ENCODE assay signal across 8 cellular contexts in genomic region chr11:126355926-126356897, GRCh38. TPM values are rescaled to one million over a fixed set of nuclear protein-coding genes. Genes with fewer than 3 reads are reported as not detected.
DNase-seq lines count a peak whose midpoint lies in the region; ATAC-seq, FAIRE-seq and TF ChIP-seq lines count a peak whose summit lies in the region.

No MANE protein-coding gene starts in this region.

- ATAC-seq in HG03095 (IDR thresholded peaks at IDR 0.05; ENCODE audit: unreplicated experiment) = peak; percentile 4
- peak; percentile 15 for ATAC-seq in T-helper 17 cell

- peak overlapping the region; percentile 72; the same call in 1 of the 2 replicates for H2BK15ac ChIP-seq in H1 (ENCODE audit: low read length)

- H3K36me3 ChIP-seq in H1 (ENCODE audit: control insufficient read depth in 2 of 4, insufficient read depth in 4 of 4, low read length in 3 of 4) = peaks cover 0 to 3% (median under 1%) of the 10 kb centered on the region in 4 experiments; a peak in 1 of 8 replicates
- H3K36me3 ChIP-seq in testis (ENCODE audit: low read depth, missing control alignments) = no peaks in the 10 kb centered on the region

- peak overlapping the region; percentile 24; the same call in 1 of the 2 replicates for H2AK5ac ChIP-seq in H1 (ENCODE audit: low read depth, low read length)

- H3K27me3 ChIP-seq in H1 (replicated peaks in 1 of 4; ENCODE audit: control insufficient read depth in 3 of 4, extremely low read depth in 1 of 4, insufficient read depth in 3 of 4, low read length in 3 of 4) = no peaks in the 10 kb centered on the region
- no peaks in the 10 kb centered on the region for H3K27me3 ChIP-seq in testis

- H3K9me3 ChIP-seq in T-helper 17 cell (ENCODE audit: control insufficient read depth, low read length, poor library complexity, severe bottlenecking) = no peaks in the 10 kb centered on the region
- H3K9me3 ChIP-seq in H1 (ENCODE audit: insufficient read depth in 2 of 2, low read depth in 1 of 2, low read length in 1 of 2) = no peaks in the 10 kb centered on the region
- no peaks in the 10 kb centered on the region for H3K9me3 ChIP-seq in testis

- H3K4me3 ChIP-seq in H1 (ENCODE audit: extremely low read depth in 1 of 4, insufficient read depth in 2 of 4, low read depth in 3 of 4, low read length in 4 of 4) = peak overlapping the region; percentile 49 to 99 (median 71)
- peak overlapping the region; percentile 68 to 79 for H3K4me3 ChIP-seq in testis

- TF ChIP-seq POLR2A in H1 (IDR thresholded peaks at IDR 0.05; ENCODE audit: control extremely low read depth in 1 of 2, low read depth in 2 of 2, low read length in 2 of 2) (no peak), testis (IDR thresholded peaks at IDR 0.05) (no peak)

- H2BK5ac ChIP-seq in H1 (ENCODE audit: low read depth, low read length) = no peak overlapping the region

- peaks cover 0 to 2% of the 10 kb centered on the region in 2 experiments for H4K20me1 ChIP-seq in H1 (replicated peaks in 1 of 2; ENCODE audit: control insufficient read depth in 1 of 2, insufficient read depth in 2 of 2, low read length in 2 of 2)

- no peak overlapping the region for H2BK120ac ChIP-seq in H1 (replicated peaks; ENCODE audit: low read depth, low read length)

- no peak overlapping the region for H2BK20ac ChIP-seq in H1 (ENCODE audit: low read length)

- no peaks in the 10 kb centered on the region for H3K36me3 Mint-ChIP-seq in T-helper 17 cell (ENCODE audit: low read depth)

- TF ChIP-seq RAD21 in H1 (IDR thresholded peaks at IDR 0.05 in 1 of 2, conservative IDR thresholded peaks at IDR 0.05 in 1 of 2; ENCODE audit: low read depth in 2 of 2, low read length in 2 of 2) = no peak

- H3K18ac ChIP-seq in H1 (ENCODE audit: extremely low read depth, low read length) = peak overlapping the region; percentile 68; the same call in 1 of the 2 replicates

- H4K91ac ChIP-seq in H1 (replicated peaks; ENCODE audit: insufficient read length, low read length) = no peak overlapping the region

- peak overlapping the region; percentile 27; the same call in 1 of the 2 replicates for H2BK12ac ChIP-seq in H1 (ENCODE audit: low read depth, low read length)

- no peak overlapping the region for H3K56ac ChIP-seq in H1 (replicated peaks; ENCODE audit: insufficient read length, low read depth, low read length)

- H3K4me1 ChIP-seq in H1 (replicated peaks in 1 of 4; ENCODE audit: control insufficient read depth in 3 of 4, insufficient read depth in 4 of 4, low read length in 3 of 4) (peaks cover 3 to 24% (median 15%) of the 10 kb centered on the region in 4 experiments; a peak in 6 of 7 replicates), testis (peaks cover 66% of the 10 kb centered on the region)

- no peak overlapping the region for H3K4ac ChIP-seq in H1 (replicated peaks; ENCODE audit: insufficient read length, low read depth, low read length)

- peak overlapping the region in 3 of 4 experiments; percentile 25 to 80 (median 37); a peak in 3 of 7 replicates for H3K9ac ChIP-seq in H1 (replicated peaks in 1 of 4; ENCODE audit: extremely low read depth in 1 of 4, low read depth in 3 of 4, low read length in 3 of 4)

- no peak overlapping the region for H3K27ac Mint-ChIP-seq in T-helper 17 cell

- CTCF ChIA-PET in H1 (lab: Charles Lee; ENCODE audit: partially characterized antibody) = interaction anchor here (1.1 to 3.0 kb wide), 6 partner anchors 10 to 46 kb away, joined by 3 to 17 read pairs (median 4); no protein-coding TSS in a partner anchor

- 44% methylated on average over 26 of the region's 46 CpGs; no CpG with 5 or more reads in 1 of the 2 experiments for WGBS in H1 (ENCODE audit: extremely low coverage in 1 of 2, insufficient coverage in 1 of 2, insufficient read length in 1 of 2, insufficient replicate concordance in 2 of 2, low coverage in 1 of 2, low lambda C conversion rate in 2 of 2, missing lambda C conversion rate in 1 of 2), 2 experiments
- WGBS in testis, 2 donors = 1 to 3% methylated on average over 7 to 46 of the region's 46 CpGs

- no peak overlapping the region for H2AFZ ChIP-seq in H1 (ENCODE audit: low read length)

- H3K4me1 Mint-ChIP-seq in T-helper 17 cell = peaks cover 21% of the 10 kb centered on the region

- H3K79me1 ChIP-seq in H1 (ENCODE audit: low read depth, low read length) = peaks cover 9% of the 10 kb centered on the region; the same call in 1 of the 2 replicates

- no peak for TF ChIP-seq EP300 in H1 (IDR thresholded peaks at IDR 0.05; ENCODE audit: borderline replicate concordance in 1 of 2, low read depth in 2 of 2, low read length in 2 of 2)

- H4K5ac ChIP-seq in H1 (ENCODE audit: insufficient read length, low read depth, low read length) = no peak overlapping the region

- no peak for FAIRE-seq in H1 (lab: Jason Lieb, UNC)

- H3K4me3 Mint-ChIP-seq in T-helper 17 cell = peak overlapping the region; percentile 82

- no peak overlapping the region; the same call in 1 of the 2 replicates for H3K27ac ChIP-seq in H1 (ENCODE audit: low read depth, low read length)
- peak overlapping the region; percentile 87 for H3K27ac ChIP-seq in testis

- peak; percentile 36 for DNase-seq in stimulated activated CD4-positive, alpha-beta T cell treated with anti-CD3 and anti-CD28 coated beads, Interleukin-15, amount 100 ng/mL, for 24 hours
- no peak for DNase-seq in stimulated activated CD4-positive, alpha-beta T cell treated with anti-CD3 and anti-CD28 coated beads, Interleukin-2, amount 100 ng/mL, for 48 hours
- no peak for DNase-seq in T-helper 17 cell
- DNase-seq in H1 (ENCODE audit: low read depth in 1 of 2, low spot score in 2 of 2) = peak in 1 of 2 experiments; percentile 71
- peak; percentile 86 for DNase-seq in medulla oblongata (ENCODE audit: extremely low spot score)
- DNase-seq in testis = no peak
- DNase-seq in NCI-H2029 treated with DMSO at 0.1 percent for 48 hours (lab: John Stamatoyannopoulos, UW) = no peak

- peaks cover 13% of the 10 kb centered on the region for H3K23me2 ChIP-seq in H1 (ENCODE audit: low read depth, low read length)

- H3K4me2 ChIP-seq in H1 (ENCODE audit: insufficient read depth in 1 of 2, low read depth in 2 of 2, low read length in 2 of 2) = peak overlapping the region; percentile 92 to 95

- TF ChIP-seq CTCF in H1 (IDR thresholded peaks at IDR 0.05; ENCODE audit: control extremely low read depth in 1 of 3, insufficient read depth in 1 of 3, low read depth in 1 of 3, low read length in 3 of 3) (no peak), testis (IDR thresholded peaks at IDR 0.05) (no peak)

- H3K14ac ChIP-seq in H1 (ENCODE audit: insufficient read length) = no peak overlapping the region

- no peaks in the 10 kb centered on the region for H3K27me3 Mint-ChIP-seq in T-helper 17 cell

- POLR2A ChIA-PET in H1 (lab: Charles Lee; ENCODE audit: partially characterized antibody) = interaction anchor here (0.7 to 1.6 kb wide), 8 partner anchors 8 to 75 kb away, joined by 3 to 5 read pairs (median 4); partner anchors contain the start of gene DCPS

- peak overlapping the region; percentile 75 for H4K8ac ChIP-seq in H1 (ENCODE audit: extremely low read depth, insufficient read depth, low read length)

- H3K79me2 ChIP-seq in H1 (ENCODE audit: control insufficient read depth in 1 of 2, insufficient read depth in 2 of 2, low read length in 2 of 2) = peaks cover 0 to 38% of the 10 kb centered on the region in 2 experiments; a peak in 2 of 4 replicates

- no peak overlapping the region for H3K23ac ChIP-seq in H1 (ENCODE audit: insufficient read length)

- intact Hi-C loops in testis (cut with DNase I; ENCODE audit: low total_unique reads) = no loop called here

TF ChIP-seq in H1, 55 proteins besides CTCF, POLR2A, EP300 and RAD21:
- TF ChIP-seq KDM4A (IDR thresholded peaks at IDR 0.05; ENCODE audit: low read depth, low read length, severe bottlenecking) (peak; percentile 51), RBBP5 (IDR thresholded peaks at IDR 0.05; ENCODE audit: borderline replicate concordance, low read depth, low read length) (no peak)
- TF ChIP-seq, protein P1, sequence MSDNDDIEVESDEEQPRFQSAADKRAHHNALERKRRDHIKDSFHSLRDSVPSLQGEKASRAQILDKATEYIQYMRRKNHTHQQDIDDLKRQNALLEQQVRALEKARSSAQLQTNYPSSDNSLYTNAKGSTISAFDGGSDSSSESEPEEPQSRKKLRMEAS (IDR thresholded peaks at IDR 0.05) = peak; percentile 38; the same call in 1 of the 2 replicates

RNA-seq across cellular contexts. Expression of gene ST3GAL4, which starts 0.7 kb away (rescaled TPM):
- total RNA-seq in T-helper 17 cell (1 to 10 TPM; 3.0 to 4.8 TPM), testis (100 to 1,000 TPM; 212 to 221 TPM)
- 15.6 and 16.0 TPM in 2 replicates for total RNA-seq in H1 (2021; fragmentation: NEBNext Ultra II Directional; extraction: Animal tissue kit (Norgen Biotek cat#: 25700))
- polyA plus RNA-seq in H1 (2011; rRNA removed) (20.0 and 21.0 TPM in 2 replicates), testis (ENCODE audit: insufficient read depth, low read depth, low replicate concordance) (102 TPM)
- 18.8 TPM for polyA plus RNA-seq in H1 (2011; cell fraction: cytosol; rRNA removed)
- polyA plus RNA-seq in H1 (2011; cell fraction: nucleus; rRNA removed) = 27.9 TPM
- 12.9 to 18.6 TPM (median 15.3 TPM) in 4 replicates for polyA plus RNA-seq in H1 (2012, experiment 1 of 2)
- 18.2 TPM for polyA plus RNA-seq in H1 (2012, experiment 2 of 2)
- 12.5 TPM for polyA plus RNA-seq in H1 (2013, experiment 1 of 2)
- 12.9 TPM for polyA plus RNA-seq in H1 (2013, experiment 2 of 2)
- polyA minus RNA-seq in H1 (2011; rRNA and poly(A)+ RNA removed) = 15.7 and 16.0 TPM in 2 replicates
- polyA minus RNA-seq in H1 (2011; cell fraction: cytosol; rRNA and poly(A)+ RNA removed) = 5.8 TPM
- polyA minus RNA-seq in H1 (2011; cell fraction: nucleus; rRNA and poly(A)+ RNA removed) = 14.6 TPM

RNA-seq across cellular contexts. Expression of gene DCPS, which starts 52.4 kb away (rescaled TPM):
- total RNA-seq in T-helper 17 cell (10 to 100 TPM; 12.1 to 14.9 TPM), testis (10 to 100 TPM; 16.9 to 20.9 TPM)
- total RNA-seq in H1 (2021; fragmentation: NEBNext Ultra II Directional; extraction: Animal tissue kit (Norgen Biotek cat#: 25700)) = 24.6 and 24.8 TPM in 2 replicates
- polyA plus RNA-seq in H1 (2011; rRNA removed) (55.2 and 61.9 TPM in 2 replicates), testis (ENCODE audit: insufficient read depth, low read depth, low replicate concordance) (16.8 TPM)
- polyA plus RNA-seq in H1 (2011; cell fraction: cytosol; rRNA removed) = 44.4 TPM
- polyA plus RNA-seq in H1 (2011; cell fraction: nucleus; rRNA removed) = 28.9 TPM
- 28.4 to 32.8 TPM (median 30.1 TPM) in 4 replicates for polyA plus RNA-seq in H1 (2012, experiment 1 of 2)
- 31.6 TPM for polyA plus RNA-seq in H1 (2012, experiment 2 of 2)
- 18.1 TPM for polyA plus RNA-seq in H1 (2013, experiment 1 of 2)
- 19.4 TPM for polyA plus RNA-seq in H1 (2013, experiment 2 of 2)
- polyA minus RNA-seq in H1 (2011; rRNA and poly(A)+ RNA removed) = 17.7 and 19.4 TPM in 2 replicates
- 15.3 TPM for polyA minus RNA-seq in H1 (2011; cell fraction: cytosol; rRNA and poly(A)+ RNA removed)
- 11.9 TPM for polyA minus RNA-seq in H1 (2011; cell fraction: nucleus; rRNA and poly(A)+ RNA removed)

Comparison
In these comparisons a context has a peak if more than half of its experiments do, and no peak if none do; other contexts are left out.
1. DNase-seq: peak in stimulated activated CD4-positive, alpha-beta T cell treated with anti-CD3 and anti-CD28 coated beads, Interleukin-15, amount 100 ng/mL, for 24 hours (single experiment) and medulla oblongata (single experiment); none in stimulated activated CD4-positive, alpha-beta T cell treated with anti-CD3 and anti-CD28 coated beads, Interleukin-2, amount 100 ng/mL, for 48 hours (0 of 2), T-helper 17 cell (0 of 3), testis (single experiment) and NCI-H2029 treated with DMSO at 0.1 percent for 48 hours (single experiment).
2. RNA of gene ST3GAL4, which starts 0.7 kb away (total RNA-seq): 212 to 221 TPM in testis; 15.6 to 16.0 TPM in H1 and 3.0 to 4.8 TPM in T-helper 17 cell; every median in the first group is over 10 times any median in the second.